In genomic region chr1:151499355-151499754, GRCh38 we compare ENCODE assay signal across 18 cellular contexts. TPM values are rescaled to one million over a fixed set of nuclear protein-coding genes. Genes with fewer than 3 reads are reported as not detected.
A peak's percentile ranks its signal among the peaks of the same experiment; 100 is the strongest.
DNase-seq lines count a peak whose midpoint lies in the region; ATAC-seq, FAIRE-seq and TF ChIP-seq lines count a peak whose summit lies in the region.
"Had no signal": no experiment of that assay in that cellular context is flagged by ENCODE, and none has a peak within 500 bp of the region (broad histone marks: within the 10 kb centered on the region; RNA-seq: fewer than 3 reads in every experiment).

No MANE protein-coding gene starts in this region.

- H3K9me1 ChIP-seq in K562 (ENCODE audit: control insufficient read depth, insufficient read depth, low read length), result no peaks in the 10 kb centered on the region

- peaks cover 14% of the 10 kb centered on the region for H3K27me3 Mint-ChIP-seq in activated T-helper 1 cell treated with anti-CD3 and anti-CD28 coated beads, Interleukin-12 subunit alpha, Interleukin-12 subunit beta, Interleukin-2, Interleukin-4 antibody, amounts not matched to agents 30 ng/mL and 10 ng/mL and 1 ng/mL, durations not matched to agents 14 hours and 24 hours and 36 hours (ENCODE audit: insufficient read depth)
- H3K27me3 Mint-ChIP-seq: B cell had no signal

- no peak for TF ChIP-seq POLR2A in K562 (conservative IDR thresholded peaks at IDR 0.05)

- H3K27me3 ChIP-seq in K562 (ENCODE audit: control insufficient read depth in 2 of 2, insufficient read depth in 2 of 2, low read length in 2 of 2) (peaks cover 4 to 8% of the 10 kb centered on the region in 2 experiments; a peak in 2 of 5 replicates), hepatocyte (no peaks in the 10 kb centered on the region), muscle layer of duodenum (ENCODE audit: low read depth, low read length) (no peaks in the 10 kb centered on the region), MM.1S (replicated peaks; ENCODE audit: insufficient read depth, low read length) (no peaks in the 10 kb centered on the region)
- H3K27me3 ChIP-seq: BLaER1 treated with 17β-estradiol and CSF1 and Interleukin-3, amounts not matched to agents 10 nM and 100 nM had no signal

- H3K27ac Mint-ChIP-seq in activated T-helper 1 cell treated with anti-CD3 and anti-CD28 coated beads, Interleukin-12 subunit alpha, Interleukin-12 subunit beta, Interleukin-2, Interleukin-4 antibody, amounts not matched to agents 30 ng/mL and 10 ng/mL and 1 ng/mL, durations not matched to agents 14 hours and 24 hours and 36 hours, result no peak overlapping the region
- H3K27ac Mint-ChIP-seq: B cell; CD8-positive, alpha-beta T cell had no signal

- H4K20me1 ChIP-seq in K562 (replicated peaks; ENCODE audit: control insufficient read depth, insufficient read depth, low read length) (no peaks in the 10 kb centered on the region), hepatocyte (ENCODE audit: insufficient read depth, poor library complexity, severe bottlenecking) (no peaks in the 10 kb centered on the region), MM.1S (ENCODE audit: insufficient read depth, low read length) (no peaks in the 10 kb centered on the region)
- H4K20me1 ChIP-seq: BLaER1 treated with 17β-estradiol and CSF1 and Interleukin-3, amounts not matched to agents 10 nM and 100 nM had no signal

- H3K9me3 ChIP-seq in K562 (replicated peaks; ENCODE audit: control insufficient read depth, insufficient read depth, low read depth, low read length) (no peaks in the 10 kb centered on the region; the same call in 1 of the 2 replicates), hepatocyte (ENCODE audit: low read depth) (no peaks in the 10 kb centered on the region), muscle layer of duodenum (ENCODE audit: control insufficient read depth in 1 of 2, low read length in 2 of 2) (no peaks in the 10 kb centered on the region), MM.1S (replicated peaks; ENCODE audit: insufficient read depth, low read length) (no peaks in the 10 kb centered on the region)
- H3K9me3 ChIP-seq: BLaER1 treated with 17β-estradiol and CSF1 and Interleukin-3, amounts not matched to agents 10 nM and 100 nM had no signal

- H3K9me2 ChIP-seq in hepatocyte (replicated peaks; ENCODE audit: insufficient read depth), result no peaks in the 10 kb centered on the region
- no peaks in the 10 kb centered on the region for H3K9me2 ChIP-seq in MM.1S (replicated peaks; ENCODE audit: insufficient read depth, low read length)

- H3K36me3 ChIP-seq in K562 (ENCODE audit: control insufficient read depth, insufficient read depth, low read length) (no peaks in the 10 kb centered on the region), hepatocyte (replicated peaks; ENCODE audit: insufficient read depth, low read depth) (no peaks in the 10 kb centered on the region), muscle layer of duodenum (ENCODE audit: control insufficient read depth in 1 of 2, insufficient read depth in 2 of 2, low read length in 2 of 2) (no peaks in the 10 kb centered on the region), MM.1S (replicated peaks; ENCODE audit: insufficient read depth, low read length) (no peaks in the 10 kb centered on the region)
- H3K36me3 ChIP-seq: BLaER1 treated with 17β-estradiol and CSF1 and Interleukin-3, amounts not matched to agents 10 nM and 100 nM had no signal

- peaks cover 12% of the 10 kb centered on the region for H3K4me1 Mint-ChIP-seq in activated T-helper 1 cell treated with anti-CD3 and anti-CD28 coated beads, Interleukin-12 subunit alpha, Interleukin-12 subunit beta, Interleukin-2, Interleukin-4 antibody, amounts not matched to agents 30 ng/mL and 10 ng/mL and 1 ng/mL, durations not matched to agents 14 hours and 24 hours and 36 hours (ENCODE audit: low read depth)
- H3K4me1 Mint-ChIP-seq: B cell had no signal

- no peak for DNase-seq in K562 (ENCODE audit: extremely low read depth in 1 of 4, low spot score in 3 of 4)
- DNase-seq in hepatocyte (ENCODE audit: low spot score), result no peak
- DNase-seq in MM.1S, result no peak
- DNase-seq in activated T-helper 1 cell treated with anti-CD3 and anti-CD28 coated beads, Interleukin-12 subunit alpha, Interleukin-12 subunit beta, Interleukin-2, Interleukin-4 antibody, amounts not matched to agents 30 ng/mL and 10 ng/mL and 1 ng/mL, durations not matched to agents 14 hours and 24 hours and 36 hours (ENCODE audit: low spot score), result no peak
- DNase-seq in NCI-H2107 (lab: John Stamatoyannopoulos, UW), result no peak
- DNase-seq: Calu3; CD8-positive, alpha-beta T cell; DMS 273 treated with DMSO at 0.1 percent for 48 hours; DND-41; EL; GOT3; H9 had no signal

- H3K4me2 ChIP-seq in K562 (ENCODE audit: insufficient read depth, low read length) (no peak overlapping the region), hepatocyte (no peak overlapping the region), MM.1S (ENCODE audit: low read depth, low read length) (no peak overlapping the region)
- H3K4me2 ChIP-seq: BLaER1 treated with 17β-estradiol and CSF1 and Interleukin-3, amounts not matched to agents 10 nM and 100 nM had no signal

- no peak for TF ChIP-seq CTCF in K562 (IDR thresholded peaks at IDR 0.05 in 2 of 3, conservative IDR thresholded peaks at IDR 0.05 in 1 of 3; ENCODE audit: insufficient read depth in 2 of 3, low read depth in 1 of 3, low read length in 3 of 3)
- TF ChIP-seq CTCF in hepatocyte (IDR thresholded peaks at IDR 0.05; ENCODE audit: poor library complexity), result no peak
- TF ChIP-seq CTCF in MM.1S (IDR thresholded peaks at IDR 0.05; ENCODE audit: low read length), result no peak

- H3K4me3 ChIP-seq in K562 (no peak overlapping the region), hepatocyte (no peak overlapping the region), muscle layer of duodenum (ENCODE audit: low read depth in 1 of 2, low read length in 2 of 2) (no peak overlapping the region), MM.1S (ENCODE audit: low read length) (no peak overlapping the region)
- H3K4me3 ChIP-seq: BLaER1 treated with 17β-estradiol and CSF1 and Interleukin-3, amounts not matched to agents 10 nM and 100 nM; GM12878 had no signal

- H3K9ac ChIP-seq in K562 (ENCODE audit: insufficient read depth in 1 of 2, low read depth in 2 of 2, low read length in 2 of 2) (no peak overlapping the region), MM.1S (ENCODE audit: low read length) (no peak overlapping the region)
- H3K9ac ChIP-seq: BLaER1 treated with 17β-estradiol and CSF1 and Interleukin-3, amounts not matched to agents 10 nM and 100 nM had no signal

- peaks cover 4% of the 10 kb centered on the region; the same call in 1 of the 2 replicates for H3F3A ChIP-seq in MM.1S (ENCODE audit: insufficient read depth, low read length)

- H3K27ac ChIP-seq in K562 (ENCODE audit: extremely low read depth, low read depth, low read length), result no peak overlapping the region
- H3K27ac ChIP-seq in hepatocyte, result peak overlapping the region; percentile 37
- H3K27ac ChIP-seq in muscle layer of duodenum (ENCODE audit: low read length), result peak overlapping the region; percentile 10
- no peak overlapping the region for H3K27ac ChIP-seq in MM.1S (ENCODE audit: low read length)
- H3K27ac ChIP-seq: BLaER1 treated with 17β-estradiol and CSF1 and Interleukin-3, amounts not matched to agents 10 nM and 100 nM had no signal

- H2AFZ ChIP-seq in K562 (ENCODE audit: low read depth, low read length), result no peak overlapping the region
- H2AFZ ChIP-seq in hepatocyte, result no peak overlapping the region
- no peak overlapping the region for H2AFZ ChIP-seq in MM.1S (ENCODE audit: low read length)

- peak; percentile 35 for FAIRE-seq in K562 (lab: Jason Lieb, UNC)
- FAIRE-seq: GM12878, HepG2 had no signal

- H3K79me2 ChIP-seq in K562 (ENCODE audit: control insufficient read depth, insufficient read depth, low read length) (no peaks in the 10 kb centered on the region), hepatocyte (no peaks in the 10 kb centered on the region), MM.1S (ENCODE audit: low read length) (no peaks in the 10 kb centered on the region)

- H3K4me1 ChIP-seq in K562 (replicated peaks in 1 of 2; ENCODE audit: control insufficient read depth in 2 of 2, insufficient read depth in 2 of 2, low read length in 2 of 2) (peaks cover 0 to 9% of the 10 kb centered on the region in 2 experiments; a peak in 4 of 5 replicates), hepatocyte (ENCODE audit: insufficient read depth) (peaks cover 23% of the 10 kb centered on the region), muscle layer of duodenum (ENCODE audit: control insufficient read depth in 1 of 2, insufficient read depth in 2 of 2, low read length in 2 of 2) (peaks cover 4% of the 10 kb centered on the region in 2 donors), MM.1S (ENCODE audit: low read length) (peaks cover 12% of the 10 kb centered on the region)
- H3K4me1 ChIP-seq: BLaER1 treated with 17β-estradiol and CSF1 and Interleukin-3, amounts not matched to agents 10 nM and 100 nM had no signal

- no peak for TF ChIP-seq EP300 in K562 (IDR thresholded peaks at IDR 0.05; ENCODE audit: low read length)

- BruUV-seq in K562 (replicated peaks; lab: Mats Ljungman, UMichigan), result no TSS peak

- CTCF ChIA-PET in K562 (lab: Yijun Ruan, JAX; ENCODE audit: low intra/inter-chr PET ratio), result interaction anchor here (0.6 kb wide), 1 partner anchor 89 kb away, joined by 4 read pairs; no protein-coding TSS in a partner anchor

- ATAC-seq in K562, result no peak
- no peak for ATAC-seq in HG03045 (IDR thresholded peaks at IDR 0.05; ENCODE audit: unreplicated experiment)
- ATAC-seq: CD8-positive, alpha-beta T cell; GM12878; HepG2 had no signal

- H3K4me3 Mint-ChIP-seq in activated T-helper 1 cell treated with anti-CD3 and anti-CD28 coated beads, Interleukin-12 subunit alpha, Interleukin-12 subunit beta, Interleukin-2, Interleukin-4 antibody, amounts not matched to agents 30 ng/mL and 10 ng/mL and 1 ng/mL, durations not matched to agents 14 hours and 24 hours and 36 hours, result no peak overlapping the region
- H3K4me3 Mint-ChIP-seq: B cell; CD8-positive, alpha-beta T cell had no signal

- no peaks in the 10 kb centered on the region for H3K9me3 Mint-ChIP-seq in activated T-helper 1 cell treated with anti-CD3 and anti-CD28 coated beads, Interleukin-12 subunit alpha, Interleukin-12 subunit beta, Interleukin-2, Interleukin-4 antibody, amounts not matched to agents 30 ng/mL and 10 ng/mL and 1 ng/mL, durations not matched to agents 14 hours and 24 hours and 36 hours
- H3K9me3 Mint-ChIP-seq: CD8-positive, alpha-beta T cell; H9 had no signal

- POLR2A ChIA-PET in K562 (lab: Yijun Ruan, JAX), result no interaction called here

- TF ChIP-seq RAD21 in K562 (CRISPR knock-in tag; conservative IDR thresholded peaks at IDR 0.05 in 1 of 2, IDR thresholded peaks at IDR 0.05 in 1 of 2), result no peak

- 13% methylated on average over 1 of the region's 4 CpGs for WGBS in K562 (ENCODE audit: insufficient coverage, low coverage, missing lambda C conversion rate)
- 100% methylated on average over 4 of the region's 4 CpGs for WGBS in hepatocyte (ENCODE audit: low lambda C conversion rate, missing lambda C conversion rate)

- no peaks in the 10 kb centered on the region for H3K36me3 Mint-ChIP-seq in activated T-helper 1 cell treated with anti-CD3 and anti-CD28 coated beads, Interleukin-12 subunit alpha, Interleukin-12 subunit beta, Interleukin-2, Interleukin-4 antibody, amounts not matched to agents 30 ng/mL and 10 ng/mL and 1 ng/mL, durations not matched to agents 14 hours and 24 hours and 36 hours (ENCODE audit: low read depth)
- H3K36me3 Mint-ChIP-seq: CD8-positive, alpha-beta T cell had no signal

- in situ Hi-C loops in K562 (cut with MboI), result no loop called here

- intact Hi-C loops in K562 (cut with micrococcal nuclease), result no loop called here
- intact Hi-C loops in activated T-helper 1 cell treated with anti-CD3 and anti-CD28 coated beads, Interleukin-12 subunit alpha, Interleukin-12 subunit beta, Interleukin-2, Interleukin-4 antibody, amounts not matched to agents 30 ng/mL and 10 ng/mL and 1 ng/mL, durations not matched to agents 14 hours and 24 hours and 36 hours (cut with micrococcal nuclease), result no loop called here

RNA-seq across cellular contexts. Expression of gene CGN, which starts 11.8 kb away (rescaled TPM):
- total RNA-seq in K562 (2011; cell fraction: chromatin; rRNA removed; ENCODE audit: low replicate concordance), result 0.30 and 0.32 TPM in 2 replicates
- total RNA-seq in K562 (2011; cell fraction: nucleolus; rRNA removed), result under 0.01 and 0.39 TPM in 2 replicates
- 0.31 and 0.59 TPM in 2 replicates for total RNA-seq in K562 (2011; cell fraction: nucleoplasm; rRNA removed)
- total RNA-seq in K562 (2014; rRNA removed) (1.4 TPM in 1 of 2 replicates, not detected in the other), K562 (2014; rRNA removed; fragmentation: Illumina TruSeq; extraction: Trizol) (0.04 and 0.06 TPM in 2 replicates), K562 (2015; rRNA removed; fragmentation: Illumina TruSeq; extraction: Trizol) (0.07 TPM in 1 of 2 replicates, not detected in the other), K562 (2021) (0.27 and 0.34 TPM in 2 replicates), hepatocyte (58.2 and 66.4 TPM in 2 replicates)
- polyA plus RNA-seq in K562 (2011; rRNA removed) (0.14 and 0.16 TPM in 2 replicates), K562 (2014; fragmentation: Illumina TruSeq; extraction: Trizol) (0.03 and 0.19 TPM in 2 replicates), K562 (2014; fragmentation: Nextera tagmentation; extraction: Ambion mirVana) (under 1 TPM in 1 of 2 experiments, not detected in 1; 0.18 TPM), K562 (2014; rRNA removed) (0.09 TPM in 1 of 2 replicates, not detected in the other), hepatocyte (46.3 and 54.5 TPM in 2 replicates)
- polyA plus RNA-seq in K562 (2011; cell fraction: cytosol; rRNA removed), result 0.03 and 0.13 TPM in 2 replicates
- polyA plus RNA-seq in K562 (2011; cell fraction: nucleus; rRNA removed), result 0.40 and 0.88 TPM in 2 replicates
- polyA plus RNA-seq in K562 (2012), result 0.04 and 0.09 TPM in 2 replicates
- 0.04 TPM in 1 of 2 replicates, not detected in the other for polyA minus RNA-seq in K562 (2011; rRNA and poly(A)+ RNA removed)
- polyA minus RNA-seq in K562 (2011; cell fraction: cytosol; rRNA and poly(A)+ RNA removed), result 0.27 TPM in 1 of 2 replicates, not detected in the other
- polyA minus RNA-seq in K562 (2011; cell fraction: nucleus; rRNA and poly(A)+ RNA removed), result 0.11 and 0.13 TPM in 2 replicates
- 0.17 and 0.91 TPM in 2 replicates for total RNA-seq in activated T-helper 1 cell treated with anti-CD3 and anti-CD28 coated beads, Interleukin-12 subunit alpha, Interleukin-12 subunit beta, Interleukin-2, Interleukin-4 antibody, amounts not matched to agents 30 ng/mL and 10 ng/mL and 1 ng/mL, durations not matched to agents 14 hours and 24 hours and 36 hours

RNA-seq across cellular contexts. Expression of gene POGZ, which starts 40.1 kb away (rescaled TPM):
- 127 and 201 TPM in 2 replicates for total RNA-seq in K562 (2011; cell fraction: chromatin; rRNA removed; ENCODE audit: low replicate concordance)
- 62.0 and 71.8 TPM in 2 replicates for total RNA-seq in K562 (2011; cell fraction: nucleolus; rRNA removed)
- total RNA-seq in K562 (2011; cell fraction: nucleoplasm; rRNA removed), result 97.2 and 112 TPM in 2 replicates
- total RNA-seq in K562 (2014; rRNA removed) (16.4 and 25.1 TPM in 2 replicates), K562 (2014; rRNA removed; fragmentation: Illumina TruSeq; extraction: Trizol) (17.6 and 22.0 TPM in 2 replicates), K562 (2015; rRNA removed; fragmentation: Illumina TruSeq; extraction: Trizol) (21.6 and 23.6 TPM in 2 replicates), K562 (2021) (38.2 and 40.6 TPM in 2 replicates), hepatocyte (36.3 and 37.0 TPM in 2 replicates)
- polyA plus RNA-seq in K562 (2011; rRNA removed) (26.8 and 44.3 TPM in 2 replicates), K562 (2014; fragmentation: Illumina TruSeq; extraction: Trizol) (26.5 and 36.4 TPM in 2 replicates), K562 (2014; fragmentation: Nextera tagmentation; extraction: Ambion mirVana) (10 to 100 TPM in 1 of 2 experiments, 1 to 10 TPM in 1; 9.4 to 13.7 TPM), K562 (2014; rRNA removed) (20.8 and 21.5 TPM in 2 replicates), hepatocyte (12.9 and 16.2 TPM in 2 replicates)
- 16.8 and 22.3 TPM in 2 replicates for polyA plus RNA-seq in K562 (2011; cell fraction: cytosol; rRNA removed)
- 94.4 and 103 TPM in 2 replicates for polyA plus RNA-seq in K562 (2011; cell fraction: nucleus; rRNA removed)
- polyA plus RNA-seq in K562 (2012), result 20.5 and 23.7 TPM in 2 replicates
- 50.1 and 70.2 TPM in 2 replicates for polyA minus RNA-seq in K562 (2011; rRNA and poly(A)+ RNA removed)
- polyA minus RNA-seq in K562 (2011; cell fraction: cytosol; rRNA and poly(A)+ RNA removed), result 29.9 and 31.9 TPM in 2 replicates
- polyA minus RNA-seq in K562 (2011; cell fraction: nucleus; rRNA and poly(A)+ RNA removed), result 32.2 and 47.7 TPM in 2 replicates
- 89.1 and 91.1 TPM in 2 replicates for total RNA-seq in activated T-helper 1 cell treated with anti-CD3 and anti-CD28 coated beads, Interleukin-12 subunit alpha, Interleukin-12 subunit beta, Interleukin-2, Interleukin-4 antibody, amounts not matched to agents 30 ng/mL and 10 ng/mL and 1 ng/mL, durations not matched to agents 14 hours and 24 hours and 36 hours

RNA-seq across cellular contexts. Expression of gene TUFT1, which starts 40.8 kb away (rescaled TPM):
- total RNA-seq in K562 (2011; cell fraction: chromatin; rRNA removed; ENCODE audit: low replicate concordance), result 3.5 and 4.6 TPM in 2 replicates
- total RNA-seq in K562 (2011; cell fraction: nucleolus; rRNA removed), result 1.7 and 2.0 TPM in 2 replicates
- total RNA-seq in K562 (2011; cell fraction: nucleoplasm; rRNA removed), result 3.4 and 5.6 TPM in 2 replicates
- 1.4 and 1.6 TPM in 2 replicates for total RNA-seq in K562 (2014; rRNA removed)
- 1.2 and 1.6 TPM in 2 replicates for total RNA-seq in K562 (2014; rRNA removed; fragmentation: Illumina TruSeq; extraction: Trizol)
- 0.54 and 0.68 TPM in 2 replicates for total RNA-seq in K562 (2015; rRNA removed; fragmentation: Illumina TruSeq; extraction: Trizol)
- 1.4 and 2.0 TPM in 2 replicates for total RNA-seq in K562 (2021)
- polyA plus RNA-seq in K562 (2011; rRNA removed), result 1.5 and 2.4 TPM in 2 replicates
- polyA plus RNA-seq in K562 (2011; cell fraction: cytosol; rRNA removed), result 1.1 and 2.3 TPM in 2 replicates
- polyA plus RNA-seq in K562 (2011; cell fraction: nucleus; rRNA removed), result 1.2 and 1.7 TPM in 2 replicates
- 1.4 and 2.7 TPM in 2 replicates for polyA plus RNA-seq in K562 (2012)
- 1.9 and 2.2 TPM in 2 replicates for polyA plus RNA-seq in K562 (2014; fragmentation: Illumina TruSeq; extraction: Trizol)
- 1 to 10 TPM; 1.7 to 2.0 TPM for polyA plus RNA-seq in K562 (2014; fragmentation: Nextera tagmentation; extraction: Ambion mirVana)
- 1.7 TPM in 2 replicates for polyA plus RNA-seq in K562 (2014; rRNA removed)
- polyA minus RNA-seq in K562 (2011; rRNA and poly(A)+ RNA removed), result 2.3 and 2.7 TPM in 2 replicates
- 1.0 and 1.8 TPM in 2 replicates for polyA minus RNA-seq in K562 (2011; cell fraction: cytosol; rRNA and poly(A)+ RNA removed)
- 0.40 and 1.1 TPM in 2 replicates for polyA minus RNA-seq in K562 (2011; cell fraction: nucleus; rRNA and poly(A)+ RNA removed)
- total RNA-seq in hepatocyte, result 18.3 and 29.8 TPM in 2 replicates
- polyA plus RNA-seq in hepatocyte, result 29.2 and 30.1 TPM in 2 replicates
- 1.9 and 2.3 TPM in 2 replicates for total RNA-seq in activated T-helper 1 cell treated with anti-CD3 and anti-CD28 coated beads, Interleukin-12 subunit alpha, Interleukin-12 subunit beta, Interleukin-2, Interleukin-4 antibody, amounts not matched to agents 30 ng/mL and 10 ng/mL and 1 ng/mL, durations not matched to agents 14 hours and 24 hours and 36 hours

Comparison
In these comparisons a context has a peak if more than half of its experiments do, and no peak if none do; other contexts are left out.
1. H3K27ac ChIP-seq: peak in hepatocyte (single experiment) and muscle layer of duodenum (single experiment); none in K562 (single experiment) and MM.1S (single experiment).
2. RNA of gene CGN, which starts 11.8 kb away (total RNA-seq): 58.2 to 66.4 TPM in hepatocyte; 0.17 to 0.91 TPM in activated T-helper 1 cell treated with anti-CD3 and anti-CD28 coated beads, Interleukin-12 subunit alpha, Interleukin-12 subunit beta, Interleukin-2, Interleukin-4 antibody, amounts not matched to agents 30 ng/mL and 10 ng/mL and 1 ng/mL, durations not matched to agents 14 hours and 24 hours and 36 hours and under 0.01 to 1.4 TPM in K562; every median in the first group is over 10 times any median in the second.